In the genomic region with DNA sequence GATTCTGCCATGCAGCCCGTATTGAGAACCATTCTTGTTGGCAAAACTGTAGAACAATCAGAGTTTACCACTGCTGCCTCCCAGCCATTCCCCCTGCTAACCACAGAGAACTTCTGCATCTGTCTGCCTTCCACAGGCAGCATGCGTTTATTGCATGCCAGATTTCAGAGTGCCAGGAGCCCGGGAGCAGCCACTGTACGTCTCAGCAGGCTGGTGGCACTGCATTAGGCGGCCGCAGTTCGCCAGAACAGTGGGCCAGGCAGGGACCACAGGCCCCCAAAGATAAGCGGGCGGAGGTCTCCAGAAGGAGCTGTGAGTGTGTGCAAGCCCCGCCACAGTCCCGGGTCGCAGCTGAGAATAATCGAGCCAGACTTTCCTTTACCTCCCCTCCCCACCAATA, we compare ENCODE assay signal across 8 cellular contexts. TPM values are rescaled to one million over a fixed set of nuclear protein-coding genes. Genes with fewer than 3 reads are reported as not detected.
A peak's percentile ranks its signal among the peaks of the same experiment; 100 is the strongest.
DNase-seq lines count a peak whose midpoint lies in the region; ATAC-seq, FAIRE-seq and TF ChIP-seq lines count a peak whose summit lies in the region.

No MANE protein-coding gene starts in this region.

- TF ChIP-seq EP300 in HepG2 (IDR thresholded peaks at IDR 0.05; ENCODE audit: low read depth in 2 of 2, low read length in 2 of 2), result no peak
- TF ChIP-seq EP300 in HepG2 (CRISPR knock-in tag; IDR thresholded peaks at IDR 0.05; ENCODE audit: borderline replicate concordance), result no peak

- H3K27me3 ChIP-seq in HepG2 (ENCODE audit: control insufficient read depth in 1 of 2, insufficient read depth in 2 of 2, low read length in 2 of 2) (peaks cover 0 to 1% of the 10 kb centered on the region in 2 experiments; a peak in 2 of 5 replicates), H7 (ENCODE audit: control insufficient read depth, insufficient read depth, low read length) (no peaks in the 10 kb centered on the region; the same call in 1 of the 2 replicates)

- 9% methylated on average over 8 of the region's 13 CpGs for WGBS in HepG2 (ENCODE audit: low lambda C conversion rate)

- H3K9me3 Mint-ChIP-seq in activated naive CD8-positive, alpha-beta T cell (ENCODE audit: low read depth), result no peaks in the 10 kb centered on the region

- peaks cover 26% of the 10 kb centered on the region for H3K27me3 Mint-ChIP-seq in activated naive CD8-positive, alpha-beta T cell

- BruUV-seq in HepG2 (replicated peaks; lab: Mats Ljungman, UMichigan), result no TSS peak

- H4K20me1 ChIP-seq in HepG2 (ENCODE audit: insufficient read depth, low read length), result no peaks in the 10 kb centered on the region

- no peaks in the 10 kb centered on the region for H3K36me3 ChIP-seq in HepG2 (replicated peaks in 1 of 2; ENCODE audit: control insufficient read depth in 1 of 2, insufficient read depth in 2 of 2, low read length in 2 of 2)
- no peaks in the 10 kb centered on the region for H3K36me3 ChIP-seq in H7 (replicated peaks; ENCODE audit: control insufficient read depth, insufficient read depth, low read length)

- FAIRE-seq in HepG2 (lab: Jason Lieb, UNC), result no peak

- H3K4me1 Mint-ChIP-seq in activated naive CD8-positive, alpha-beta T cell (ENCODE audit: low read depth), result peaks cover 13% of the 10 kb centered on the region

- H3K9ac ChIP-seq in HepG2 (ENCODE audit: insufficient read depth, low read depth, low read length), result peak overlapping the region; percentile 41; the same call in 1 of the 2 replicates

- peak overlapping the region; percentile 85 for H3K4me2 ChIP-seq in HepG2 (ENCODE audit: low read depth, low read length)

- H3K9me3 ChIP-seq in HepG2 (ENCODE audit: low read length), result no peaks in the 10 kb centered on the region

- no peak for TF ChIP-seq CTCF in HepG2 (CRISPR knock-in tag; IDR thresholded peaks at IDR 0.05)

- H3K4me1 ChIP-seq in HepG2 (ENCODE audit: insufficient read depth, low read length), result peaks cover 12% of the 10 kb centered on the region

- ATAC-seq in HepG2 (peak; percentile 83), GM21576 (IDR thresholded peaks at IDR 0.05; ENCODE audit: unreplicated experiment) (no peak)

- H3K36me3 Mint-ChIP-seq in activated naive CD8-positive, alpha-beta T cell, result peaks cover 2% of the 10 kb centered on the region

- intact Hi-C loops in HepG2 (cut with micrococcal nuclease; ENCODE audit: unreplicated experiment), result loop anchor here (1.0 kb wide), 1 partner anchor 79 kb away; no protein-coding TSS in a partner anchor

- H3K79me2 ChIP-seq in HepG2 (ENCODE audit: insufficient read depth, low read length), result no peaks in the 10 kb centered on the region

- TF ChIP-seq POLR2A in HepG2 (IDR thresholded peaks at IDR 0.05; ENCODE audit: insufficient read depth in 1 of 2, low read depth in 2 of 2, low read length in 2 of 2), result no peak

- TF ChIP-seq RAD21 in HepG2 (CRISPR knock-in tag; IDR thresholded peaks at IDR 0.05), result no peak

- DNase-seq in DMS 273 (lab: John Stamatoyannopoulos, UW; ENCODE audit: unreplicated experiment) (peak; percentile 88), Kasumi-1 (lab: John Stamatoyannopoulos, UW) (peak; percentile 61 to 62), HepG2 (ENCODE audit: low spot score) (no peak), NK-92 (lab: John Stamatoyannopoulos, UW; ENCODE audit: unreplicated experiment) (no peak), H7 (no peak)
- no peak for DNase-seq in activated CD4-positive, CD25-positive, alpha-beta regulatory T cell (lab: John Stamatoyannopoulos, UW)

- peak overlapping the region; percentile 87 for H3K4me3 Mint-ChIP-seq in activated naive CD8-positive, alpha-beta T cell

- H3K27ac ChIP-seq in HepG2 (ENCODE audit: extremely low read length, insufficient read depth, low read length), result no peak overlapping the region

- in situ Hi-C loops in HepG2 (cut with HindIII; ENCODE audit: extremely low pct_ligation_motif_present, low pct_unique_long_range_greater_than_20kb), result no loop called here

- H3K4me3 ChIP-seq in HepG2 (replicated peaks in 1 of 3; ENCODE audit: insufficient read depth in 1 of 3, low read depth in 2 of 3, low read length in 3 of 3), result peak overlapping the region; percentile 28 to 59 (median 48); a peak in 5 of 6 replicates
- H3K4me3 ChIP-seq in H7 (ENCODE audit: insufficient read depth, low read depth, low read length), result no peak overlapping the region

- no peak overlapping the region for H3K27ac Mint-ChIP-seq in activated naive CD8-positive, alpha-beta T cell

- CTCF ChIA-PET in HepG2 (lab: Yijun Ruan, JAX; ENCODE audit: low intra/inter-chr PET ratio, low total read pairs), result interaction anchor here (1.9 to 2.4 kb wide), 2 partner anchors 73 to 79 kb away, joined by 19 to 43 read pairs; no protein-coding TSS in a partner anchor

- POLR2A ChIA-PET in HepG2 (lab: Yijun Ruan, JAX), result interaction anchor here (1.0 kb wide), 1 partner anchor 79 kb away, joined by 9 read pairs; no protein-coding TSS in a partner anchor

- peak overlapping the region; percentile 71 for H2AFZ ChIP-seq in HepG2 (ENCODE audit: low read length)

TF ChIP-seq in HepG2, 621 proteins besides CTCF, POLR2A, EP300 and RAD21:
- TF ChIP-seq, protein P1, sequence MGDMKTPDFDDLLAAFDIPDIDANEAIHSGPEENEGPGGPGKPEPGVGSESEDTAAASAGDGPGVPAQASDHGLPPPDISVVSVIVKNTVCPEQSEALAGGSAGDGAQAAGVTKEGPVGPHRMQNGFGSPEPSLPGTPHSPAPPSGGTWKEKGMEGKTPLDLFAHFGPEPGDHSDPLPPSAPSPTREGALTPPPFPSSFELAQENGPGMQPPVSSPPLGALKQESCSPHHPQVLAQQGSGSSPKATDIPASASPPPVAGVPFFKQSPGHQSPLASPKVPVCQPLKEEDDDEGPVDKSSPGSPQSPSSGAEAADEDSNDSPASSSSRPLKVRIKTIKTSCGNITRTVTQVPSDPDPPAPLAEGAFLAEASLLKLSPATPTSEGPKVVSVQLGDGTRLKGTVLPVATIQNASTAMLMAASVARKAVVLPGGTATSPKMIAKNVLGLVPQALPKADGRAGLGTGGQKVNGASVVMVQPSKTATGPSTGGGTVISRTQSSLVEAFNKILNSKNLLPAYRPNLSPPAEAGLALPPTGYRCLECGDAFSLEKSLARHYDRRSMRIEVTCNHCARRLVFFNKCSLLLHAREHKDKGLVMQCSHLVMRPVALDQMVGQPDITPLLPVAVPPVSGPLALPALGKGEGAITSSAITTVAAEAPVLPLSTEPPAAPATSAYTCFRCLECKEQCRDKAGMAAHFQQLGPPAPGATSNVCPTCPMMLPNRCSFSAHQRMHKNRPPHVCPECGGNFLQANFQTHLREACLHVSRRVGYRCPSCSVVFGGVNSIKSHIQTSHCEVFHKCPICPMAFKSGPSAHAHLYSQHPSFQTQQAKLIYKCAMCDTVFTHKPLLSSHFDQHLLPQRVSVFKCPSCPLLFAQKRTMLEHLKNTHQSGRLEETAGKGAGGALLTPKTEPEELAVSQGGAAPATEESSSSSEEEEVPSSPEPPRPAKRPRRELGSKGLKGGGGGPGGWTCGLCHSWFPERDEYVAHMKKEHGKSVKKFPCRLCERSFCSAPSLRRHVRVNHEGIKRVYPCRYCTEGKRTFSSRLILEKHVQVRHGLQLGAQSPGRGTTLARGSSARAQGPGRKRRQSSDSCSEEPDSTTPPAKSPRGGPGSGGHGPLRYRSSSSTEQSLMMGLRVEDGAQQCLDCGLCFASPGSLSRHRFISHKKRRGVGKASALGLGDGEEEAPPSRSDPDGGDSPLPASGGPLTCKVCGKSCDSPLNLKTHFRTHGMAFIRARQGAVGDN (CRISPR knock-in tag; IDR thresholded peaks at IDR 0.05), result 0 out of 2 replicates have a peak, but pooled peaks have one; percentile 16
- TF ChIP-seq, protein P2, sequence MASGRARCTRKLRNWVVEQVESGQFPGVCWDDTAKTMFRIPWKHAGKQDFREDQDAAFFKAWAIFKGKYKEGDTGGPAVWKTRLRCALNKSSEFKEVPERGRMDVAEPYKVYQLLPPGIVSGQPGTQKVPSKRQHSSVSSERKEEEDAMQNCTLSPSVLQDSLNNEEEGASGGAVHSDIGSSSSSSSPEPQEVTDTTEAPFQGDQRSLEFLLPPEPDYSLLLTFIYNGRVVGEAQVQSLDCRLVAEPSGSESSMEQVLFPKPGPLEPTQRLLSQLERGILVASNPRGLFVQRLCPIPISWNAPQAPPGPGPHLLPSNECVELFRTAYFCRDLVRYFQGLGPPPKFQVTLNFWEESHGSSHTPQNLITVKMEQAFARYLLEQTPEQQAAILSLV (CRISPR knock-in tag; IDR thresholded peaks at IDR 0.05; ENCODE audit: borderline replicate concordance), result no peak

RNA-seq across cellular contexts. Expression of a gene that starts 31.8 kb away (rescaled TPM):
- total RNA-seq in HepG2 (2016; rRNA removed; fragmentation: Illumina TruSeq; extraction: Trizol), result not detected in 2 replicates
- not detected in 2 replicates for total RNA-seq in HepG2 (2016; cell fraction: cytosol; rRNA removed; fragmentation: Illumina TruSeq; extraction: Trizol; ENCODE audit: low read depth)
- total RNA-seq in HepG2 (2016; cell fraction: insoluble cytoplasmic fraction; rRNA removed; fragmentation: Illumina TruSeq; extraction: Trizol), result not detected in 2 replicates
- not detected in 2 replicates for total RNA-seq in HepG2 (2016; cell fraction: membrane; rRNA removed; fragmentation: Illumina TruSeq; extraction: Trizol)
- not detected in 2 replicates for total RNA-seq in HepG2 (2016; cell fraction: nucleus; rRNA removed; fragmentation: Illumina TruSeq; extraction: Trizol)
- polyA plus RNA-seq in HepG2 (2011; rRNA removed), result 0.03 TPM in 1 of 2 replicates, not detected in the other
- 0.01 and 0.04 TPM in 2 replicates for polyA plus RNA-seq in HepG2 (2011; cell fraction: cytosol; rRNA removed)
- polyA plus RNA-seq in HepG2 (2011; cell fraction: nucleus; rRNA removed), result 0.27 and 0.28 TPM in 2 replicates
- polyA plus RNA-seq in HepG2 (2012), result not detected in 2 replicates
- 0.05 and 0.08 TPM in 2 replicates for polyA plus RNA-seq in HepG2 (2016; cell fraction: cytosol; fragmentation: Illumina TruSeq; extraction: Trizol; ENCODE audit: low read depth)
- polyA plus RNA-seq in HepG2 (2016; cell fraction: insoluble cytoplasmic fraction; fragmentation: Illumina TruSeq; extraction: Trizol; ENCODE audit: low read depth), result not detected in 2 replicates
- polyA plus RNA-seq in HepG2 (2016; cell fraction: membrane; fragmentation: Illumina TruSeq; extraction: Trizol; ENCODE audit: low read depth), result not detected in 2 replicates
- polyA plus RNA-seq in HepG2 (2016; cell fraction: nucleus; fragmentation: Illumina TruSeq; extraction: Trizol; ENCODE audit: insufficient read depth, low read depth), result not detected in 2 replicates
- polyA minus RNA-seq in HepG2 (2011; rRNA and poly(A)+ RNA removed; ENCODE audit: low replicate concordance), result 0.06 TPM in 1 of 2 replicates, not detected in the other
- polyA minus RNA-seq in HepG2 (2011; cell fraction: cytosol; rRNA and poly(A)+ RNA removed), result not detected in 2 replicates
- polyA minus RNA-seq in HepG2 (2011; cell fraction: nucleus; rRNA and poly(A)+ RNA removed), result not detected in 2 replicates
- 0.04 and 0.55 TPM in 2 replicates for total RNA-seq in H7 (2014; rRNA removed; shearing (Covaris generic))

Comparison
In these comparisons a context has a peak if more than half of its experiments do, and no peak if none do; other contexts are left out.
1. DNase-seq: peak in DMS 273 (single experiment) and Kasumi-1 (2 of 2); none in HepG2 (single experiment), activated CD4-positive, CD25-positive, alpha-beta regulatory T cell (0 of 4), NK-92 (single experiment) and H7 (single experiment).